8 cellular contexts compared by ENCODE assay signal in genomic region chr13:77696006-77696862, GRCh38. TPM values are rescaled to one million over a fixed set of nuclear protein-coding genes. Genes with fewer than 3 reads are reported as not detected.
A peak's percentile ranks its signal among the peaks of the same experiment; 100 is the strongest.
DNase-seq lines count a peak whose midpoint lies in the region; ATAC-seq and TF ChIP-seq lines count a peak whose summit lies in the region.

No MANE protein-coding gene starts in this region.

- H3K4me1 ChIP-seq in urinary bladder (ENCODE audit: insufficient read depth) = no peaks in the 10 kb centered on the region
- H3K4me1 ChIP-seq in thyroid gland = peaks cover 0 to 19% of the 10 kb centered on the region in 2 donors

- no peak for DNase-seq in stimulated activated naive CD8-positive, alpha-beta T cell treated with anti-CD3 and anti-CD28 coated beads, Interleukin-15, Interleukin-2, amounts not matched to agents 100 U/mL and 50 U/mL, for 24 hours
- DNase-seq in T-cell = peak in 6 of 34 experiments; percentile 1 to 28 (median 10)
- DNase-seq in kidney glomerular epithelial cell (lab: John Stamatoyannopoulos, UW) = peak; percentile 6
- DNase-seq in thyroid gland = no peak

- H3K9me3 ChIP-seq in thyroid gland = no peaks in the 10 kb centered on the region

- H3K27ac ChIP-seq in urinary bladder (ENCODE audit: low read depth) (no peak overlapping the region), thyroid gland (no peak overlapping the region)

- peaks cover 3% of the 10 kb centered on the region for H3K27me3 Mint-ChIP-seq in stimulated activated naive CD8-positive, alpha-beta T cell treated with anti-CD3 and anti-CD28 coated beads, Interleukin-15, Interleukin-2, amounts not matched to agents 100 ng/mL and 50 ng/mL, for 24 hours
- H3K27me3 Mint-ChIP-seq in T-cell = no peaks in the 10 kb centered on the region

- H3K4me3 ChIP-seq in urinary bladder (ENCODE audit: low read depth, low read length) (peak overlapping the region; percentile 20), thyroid gland (replicated peaks in 1 of 3) (peak overlapping the region in 1 of 3 donors; percentile 81)

- H3K27me3 ChIP-seq in thyroid gland = no peaks in the 10 kb centered on the region

- 26% methylated on average over 9 of the region's 9 CpGs for WGBS in urinary bladder
- WGBS in thyroid gland, 2 donors = 27 to 32% methylated on average over 9 of the region's 9 CpGs

- no peaks in the 10 kb centered on the region for H3K36me3 Mint-ChIP-seq in stimulated activated naive CD8-positive, alpha-beta T cell treated with anti-CD3 and anti-CD28 coated beads, Interleukin-15, Interleukin-2, amounts not matched to agents 100 ng/mL and 50 ng/mL, for 24 hours (ENCODE audit: low read depth)
- no peaks in the 10 kb centered on the region for H3K36me3 Mint-ChIP-seq in T-cell

- no peak for TF ChIP-seq POLR2A in thyroid gland (IDR thresholded peaks at IDR 0.05)

- no peak for TF ChIP-seq CTCF in thyroid gland (IDR thresholded peaks at IDR 0.05)

- H3K36me3 ChIP-seq in urinary bladder (ENCODE audit: insufficient read depth) (no peaks in the 10 kb centered on the region), thyroid gland (no peaks in the 10 kb centered on the region)

- no peak for ATAC-seq in stimulated activated naive CD8-positive, alpha-beta T cell treated with anti-CD3 and anti-CD28 coated beads, Interleukin-15, Interleukin-2, amounts not matched to agents 100 U/mL and 50 U/mL, for 24 hours
- ATAC-seq in T-cell (replicated peaks in 1 of 4) = no peak
- ATAC-seq in GM21528 (IDR thresholded peaks at IDR 0.05; ENCODE audit: low FRiP score, unreplicated experiment) = no peak
- no peak for ATAC-seq in HG02763 (IDR thresholded peaks at IDR 0.05; ENCODE audit: unreplicated experiment)

- H3K27ac Mint-ChIP-seq in stimulated activated naive CD8-positive, alpha-beta T cell treated with anti-CD3 and anti-CD28 coated beads, Interleukin-15, Interleukin-2, amounts not matched to agents 100 ng/mL and 50 ng/mL, for 24 hours = no peak overlapping the region
- peak overlapping the region; percentile 77 to 80 for H3K27ac Mint-ChIP-seq in T-cell

- CTCF ChIA-PET in T-cell (lab: Charles Lee) = interaction anchor here (0.5 to 1.3 kb wide), 4 partner anchors 103 to 1755 kb away, joined by 3 to 7 read pairs (median 4); no protein-coding TSS in a partner anchor

- peak overlapping the region; percentile 78 for H3K4me3 Mint-ChIP-seq in stimulated activated naive CD8-positive, alpha-beta T cell treated with anti-CD3 and anti-CD28 coated beads, Interleukin-15, Interleukin-2, amounts not matched to agents 100 ng/mL and 50 ng/mL, for 24 hours
- peak overlapping the region; percentile 80 to 93 (median 88) for H3K4me3 Mint-ChIP-seq in T-cell

- POLR2A ChIA-PET in T-cell (lab: Charles Lee) = interaction anchor here (0.5 to 0.7 kb wide), 2 partner anchors 327 to 706 kb away, joined by 3 read pairs; no protein-coding TSS in a partner anchor

- peaks cover 34% of the 10 kb centered on the region for H3K4me1 Mint-ChIP-seq in stimulated activated naive CD8-positive, alpha-beta T cell treated with anti-CD3 and anti-CD28 coated beads, Interleukin-15, Interleukin-2, amounts not matched to agents 100 ng/mL and 50 ng/mL, for 24 hours (ENCODE audit: low read depth)
- peaks cover 40 to 44% (median 41%) of the 10 kb centered on the region in 3 donors for H3K4me1 Mint-ChIP-seq in T-cell

- intact Hi-C loops in thyroid gland (cut with DNase I) = no loop called here

- no peaks in the 10 kb centered on the region for H3K9me3 Mint-ChIP-seq in stimulated activated naive CD8-positive, alpha-beta T cell treated with anti-CD3 and anti-CD28 coated beads, Interleukin-15, Interleukin-2, amounts not matched to agents 100 ng/mL and 50 ng/mL, for 24 hours
- H3K9me3 Mint-ChIP-seq in T-cell = no peaks in the 10 kb centered on the region

RNA-seq across cellular contexts. Expression of gene SLAIN1, which starts 1.3 kb away (rescaled TPM):
- total RNA-seq in T-cell = 10 to 100 TPM; 37.4 to 41.8 (median 38.9) TPM
- total RNA-seq in urinary bladder = 7.6 TPM
- polyA plus RNA-seq in urinary bladder = 3.4 TPM
- total RNA-seq in thyroid gland = 10 to 100 TPM; 19.5 to 30.1 (median 25.4) TPM
